In genomic region chr4:6612961-6613675, GRCh38 we compare ENCODE assay signal across 1 cellular context.
A peak's percentile ranks its signal among the peaks of the same experiment; 100 is the strongest.
TF ChIP-seq lines count a peak whose summit lies in the region.

No MANE protein-coding gene starts in this region.

TF ChIP-seq in WTC11, 78 proteins besides CTCF, POLR2A, EP300 and RAD21 (continued from another document):
- TF ChIP-seq ZNF425 (CRISPR knock-in tag; conservative IDR thresholded peaks at IDR 0.05) (no peak), ATF3 (CRISPR knock-in tag; conservative IDR thresholded peaks at IDR 0.05) (no peak), NR3C1 (CRISPR knock-in tag; conservative IDR thresholded peaks at IDR 0.05; ENCODE audit: low read depth) (no peak), NFYB (CRISPR knock-in tag; conservative IDR thresholded peaks at IDR 0.05; ENCODE audit: low read depth) (peak; percentile 60), AR (CRISPR knock-in tag; IDR thresholded peaks at IDR 0.05) (no peak)
